11 cellular contexts compared by ENCODE assay signal in genomic region chr7:22351329-22351692, GRCh38.
A peak's percentile ranks its signal among the peaks of the same experiment; 100 is the strongest.
DNase-seq lines count a peak whose midpoint lies in the region; ATAC-seq and TF ChIP-seq lines count a peak whose summit lies in the region.
"Had no signal": no experiment of that assay in that cellular context is flagged by ENCODE, and none has a peak within 500 bp of the region (broad histone marks: within the 10 kb centered on the region; RNA-seq: fewer than 3 reads in every experiment).

No MANE protein-coding gene starts in this region.

- H3K4me2 ChIP-seq in DND-41 (ENCODE audit: insufficient read depth, low read length), result peak overlapping the region; percentile 49; the same call in 1 of the 2 replicates

- H3K27me3 ChIP-seq in DND-41 (ENCODE audit: insufficient read depth, low read length, poor library complexity), result no peaks in the 10 kb centered on the region
- H3K27me3 ChIP-seq: uterus had no signal

- peak overlapping the region; percentile 39 for H3K27ac ChIP-seq in DND-41 (ENCODE audit: low read length)
- H3K27ac ChIP-seq: uterus had no signal

- DNase-seq in DND-41, result no peak
- DNase-seq in NCI-H1048 (lab: John Stamatoyannopoulos, UW), result no peak
- DNase-seq in AG20443 (ENCODE audit: low spot score), result no peak
- no peak for DNase-seq in T-helper 1 cell
- no peak for DNase-seq in NCI-H82 (lab: John Stamatoyannopoulos, UW)
- DNase-seq: CD8-positive, alpha-beta memory T cell; effector CD4-positive, alpha-beta T cell; uterus had no signal

- H3K9ac ChIP-seq in DND-41 (ENCODE audit: low read depth, low read length), result no peak overlapping the region

- ATAC-seq in DND-41 (ENCODE audit: insufficient read depth, low read depth), result no peak
- ATAC-seq in GM19468 (IDR thresholded peaks at IDR 0.05; ENCODE audit: extremely low read depth, unreplicated experiment), result peak; percentile 61
- peak; percentile 64 for ATAC-seq in HG03103 (IDR thresholded peaks at IDR 0.05; ENCODE audit: low read depth, unreplicated experiment)
- peak; percentile 5; the same call in 2 of the 3 replicates for ATAC-seq in SK-N-SH treated with all-trans-retinoic acid at 6 μM for 48 hours

- TF ChIP-seq CTCF in DND-41 (IDR thresholded peaks at IDR 0.05; ENCODE audit: borderline replicate concordance, extremely low read depth, low read length, poor library complexity, severe bottlenecking), result no peak

- peak overlapping the region in 1 of 2 experiments; percentile 1; a peak in 1 of 4 replicates for H3K4me3 ChIP-seq in DND-41 (ENCODE audit: low read depth in 1 of 2, low read length in 2 of 2)
- H3K4me3 ChIP-seq: uterus had no signal

- 0 out of 2 replicates have a peak, but pooled peaks cover 3% of the 10 kb centered on the region for H4K20me1 ChIP-seq in DND-41 (ENCODE audit: insufficient read depth, low read length)

- H3K4me1 ChIP-seq in DND-41 (ENCODE audit: insufficient read depth, low read length), result peaks cover 88% of the 10 kb centered on the region
- H3K4me1 ChIP-seq: uterus had no signal

- H3K9me3 ChIP-seq in DND-41 (ENCODE audit: insufficient read depth, low read length, severe bottlenecking), result peaks cover 14% of the 10 kb centered on the region
- H3K9me3 ChIP-seq: uterus had no signal

- no peak overlapping the region for H2AFZ ChIP-seq in DND-41 (ENCODE audit: low read depth, low read length)

- H3K79me2 ChIP-seq in DND-41 (ENCODE audit: insufficient read depth, low read length), result peaks cover 100% of the 10 kb centered on the region

- peaks cover 33% of the 10 kb centered on the region for H3K36me3 ChIP-seq in DND-41 (ENCODE audit: insufficient read depth, low read length)
- H3K36me3 ChIP-seq: uterus had no signal

TF ChIP-seq in SK-N-SH treated with all-trans-retinoic acid at 6 μM for 48 hours, 23 proteins besides CTCF, POLR2A, EP300 and RAD21:
- TF ChIP-seq ZC3H10 (CRISPR knock-in tag; IDR thresholded peaks at IDR 0.05) (no peak), ZFP30 (CRISPR knock-in tag; IDR thresholded peaks at IDR 0.05) (no peak), CSDC2 (CRISPR knock-in tag; IDR thresholded peaks at IDR 0.05) (no peak), TOX (CRISPR knock-in tag; IDR thresholded peaks at IDR 0.05; ENCODE audit: borderline replicate concordance) (no peak), ESRRG (CRISPR knock-in tag; IDR thresholded peaks at IDR 0.05) (no peak), OSR1 (CRISPR knock-in tag; IDR thresholded peaks at IDR 0.05) (no peak), PPARA (CRISPR knock-in tag; IDR thresholded peaks at IDR 0.05; ENCODE audit: borderline replicate concordance) (no peak), ZNF8 (CRISPR knock-in tag; IDR thresholded peaks at IDR 0.05) (no peak), ZNF70 (CRISPR knock-in tag; IDR thresholded peaks at IDR 0.05) (no peak), PATZ1 (CRISPR knock-in tag; IDR thresholded peaks at IDR 0.05; ENCODE audit: borderline replicate concordance) (no peak), RARB (CRISPR knock-in tag; IDR thresholded peaks at IDR 0.05) (no peak), ISL1 (CRISPR knock-in tag; IDR thresholded peaks at IDR 0.05) (no peak), ZFP3 (CRISPR knock-in tag; IDR thresholded peaks at IDR 0.05) (no peak), GLIS3 (CRISPR knock-in tag; IDR thresholded peaks at IDR 0.05) (no peak), CSRNP3 (CRISPR knock-in tag; IDR thresholded peaks at IDR 0.05) (no peak)
- TF ChIP-seq, protein P1, sequence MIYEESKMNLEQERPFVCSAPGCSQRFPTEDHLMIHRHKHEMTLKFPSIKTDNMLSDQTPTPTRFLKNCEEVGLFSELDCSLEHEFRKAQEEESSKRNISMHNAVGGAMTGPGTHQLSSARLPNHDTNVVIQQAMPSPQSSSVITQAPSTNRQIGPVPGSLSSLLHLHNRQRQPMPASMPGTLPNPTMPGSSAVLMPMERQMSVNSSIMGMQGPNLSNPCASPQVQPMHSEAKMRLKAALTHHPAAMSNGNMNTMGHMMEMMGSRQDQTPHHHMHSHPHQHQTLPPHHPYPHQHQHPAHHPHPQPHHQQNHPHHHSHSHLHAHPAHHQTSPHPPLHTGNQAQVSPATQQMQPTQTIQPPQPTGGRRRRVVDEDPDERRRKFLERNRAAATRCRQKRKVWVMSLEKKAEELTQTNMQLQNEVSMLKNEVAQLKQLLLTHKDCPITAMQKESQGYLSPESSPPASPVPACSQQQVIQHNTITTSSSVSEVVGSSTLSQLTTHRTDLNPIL (CRISPR knock-in tag; IDR thresholded peaks at IDR 0.05; ENCODE audit: low read depth), result no peak
